ENCODE assay signal across 8 cellular contexts in genomic region chr3:149969110-149969944, GRCh38. TPM values are rescaled to one million over a fixed set of nuclear protein-coding genes. Genes with fewer than 3 reads are reported as not detected.
DNase-seq lines count a peak whose midpoint lies in the region; ATAC-seq, FAIRE-seq and TF ChIP-seq lines count a peak whose summit lies in the region.

No MANE protein-coding gene starts in this region.

- H2AK9ac ChIP-seq in IMR-90 (replicated peaks; ENCODE audit: low read depth, low read length, poor library complexity) = peak overlapping the region; percentile 94

- peak overlapping the region; percentile 88 for H3K14ac ChIP-seq in IMR-90 (replicated peaks; ENCODE audit: low read depth, low read length)
- H3K14ac ChIP-seq in H1 (ENCODE audit: insufficient read length) = no peak overlapping the region

- no TSS peak for BruUV-seq in IMR-90 (replicated peaks; lab: Mats Ljungman, UMichigan)

- H3K23me2 ChIP-seq in H1 (ENCODE audit: low read depth, low read length) = peaks cover 10% of the 10 kb centered on the region

- peak overlapping the region; percentile 92 for H4K91ac ChIP-seq in IMR-90 (ENCODE audit: insufficient read depth, low read depth, low read length)
- H4K91ac ChIP-seq in H1 (replicated peaks; ENCODE audit: insufficient read length, low read length) = peak overlapping the region; percentile 38

- peaks cover 10 to 73% of the 10 kb centered on the region in 2 experiments; a peak in 3 of 4 replicates for H3K79me2 ChIP-seq in H1 (ENCODE audit: control insufficient read depth in 1 of 2, insufficient read depth in 2 of 2, low read length in 2 of 2)

- H4K8ac ChIP-seq in IMR-90 (ENCODE audit: low read depth in 2 of 2, low read length in 2 of 2) (peak overlapping the region; percentile 33 to 80), H1 (ENCODE audit: extremely low read depth, insufficient read depth, low read length) (no peak overlapping the region)

- ATAC-seq in IMR-90 (ENCODE audit: low read depth) (peak; percentile 16), memory B cell (ENCODE audit: low read depth) (no peak), HG03354 (IDR thresholded peaks at IDR 0.05; ENCODE audit: poor library complexity, severe bottlenecking, unreplicated experiment) (no peak), HG03039 (IDR thresholded peaks at IDR 0.05; ENCODE audit: unreplicated experiment) (no peak)

- peak; percentile 24; the same call in 1 of the 2 replicates for TF ChIP-seq CTCF in IMR-90 (conservative IDR thresholded peaks at IDR 0.05; ENCODE audit: low read depth, low read length)
- peak in 1 of 3 experiments; percentile 26; a peak in 1 of 4 replicates for TF ChIP-seq CTCF in H1 (IDR thresholded peaks at IDR 0.05; ENCODE audit: control extremely low read depth in 1 of 3, insufficient read depth in 1 of 3, low read depth in 1 of 3, low read length in 3 of 3)
- peak in 3 of 6 experiments; percentile 11 to 27 (median 21) for TF ChIP-seq CTCF in thyroid gland (IDR thresholded peaks at IDR 0.05)

- no CpG with 5 or more reads among the region's 16 CpGs for WGBS in IMR-90 (ENCODE audit: extremely low coverage in 2 of 2, insufficient read length in 1 of 2), 2 experiments
- 1% methylated on average over 16 of the region's 16 CpGs; no CpG with 5 or more reads in 1 of the 2 experiments for WGBS in H1 (ENCODE audit: extremely low coverage in 1 of 2, insufficient coverage in 1 of 2, insufficient read length in 1 of 2, insufficient replicate concordance in 2 of 2, low coverage in 1 of 2, low lambda C conversion rate in 2 of 2, missing lambda C conversion rate in 1 of 2), 2 experiments
- 10 to 20% methylated on average over 16 of the region's 16 CpGs for WGBS in thyroid gland, 2 donors

- H3K4me1 Mint-ChIP-seq in memory B cell = peaks cover 17% of the 10 kb centered on the region

- H3K27me3 Mint-ChIP-seq in memory B cell = peaks cover 7% of the 10 kb centered on the region

- H3K9me3 ChIP-seq in IMR-90 (ENCODE audit: control insufficient read depth, insufficient read depth, low read length) (no peaks in the 10 kb centered on the region), H1 (ENCODE audit: insufficient read depth in 2 of 2, low read depth in 1 of 2, low read length in 1 of 2) (no peaks in the 10 kb centered on the region), thyroid gland (no peaks in the 10 kb centered on the region)

- peak overlapping the region; percentile 45 for H2AK5ac ChIP-seq in IMR-90 (ENCODE audit: low read depth, low read length)
- no peak overlapping the region for H2AK5ac ChIP-seq in H1 (ENCODE audit: low read depth, low read length)

- peak overlapping the region; percentile 42; the same call in 1 of the 2 replicates for H2BK20ac ChIP-seq in IMR-90 (ENCODE audit: low read depth, low read length)
- H2BK20ac ChIP-seq in H1 (ENCODE audit: low read length) = no peak overlapping the region

- peak overlapping the region; percentile 95 for H3K23ac ChIP-seq in IMR-90 (ENCODE audit: low read depth, low read length)
- H3K23ac ChIP-seq in H1 (ENCODE audit: insufficient read length) = no peak overlapping the region

- H3K27ac Mint-ChIP-seq in memory B cell = peak overlapping the region; percentile 24

- peak overlapping the region; percentile 63 for H3K18ac ChIP-seq in IMR-90 (ENCODE audit: low read depth, low read length)
- H3K18ac ChIP-seq in H1 (ENCODE audit: extremely low read depth, low read length) = 0 out of 2 replicates have a peak overlapping the region, but pooled peaks have one; percentile 20

- peak; percentile 87 for TF ChIP-seq POLR2A in IMR-90 (IDR thresholded peaks at IDR 0.05; ENCODE audit: low read depth, low read length)
- peak; percentile 81 to 94 for TF ChIP-seq POLR2A in H1 (IDR thresholded peaks at IDR 0.05; ENCODE audit: control extremely low read depth in 1 of 2, low read depth in 2 of 2, low read length in 2 of 2)
- TF ChIP-seq POLR2A in thyroid gland (IDR thresholded peaks at IDR 0.05) = peak in 1 of 2 donors; percentile 59

- H3K9me3 Mint-ChIP-seq in memory B cell = peaks cover under 1% of the 10 kb centered on the region

- peak overlapping the region; percentile 33; the same call in 1 of the 3 replicates for H2BK15ac ChIP-seq in IMR-90 (ENCODE audit: low read depth, low read length)
- no peak overlapping the region for H2BK15ac ChIP-seq in H1 (ENCODE audit: low read length)

- H3K27ac ChIP-seq in IMR-90 (ENCODE audit: insufficient read depth, low read length) (peak overlapping the region; percentile 93), H1 (ENCODE audit: low read depth, low read length) (peak overlapping the region; percentile 95), thyroid gland (peak overlapping the region; percentile 86 to 92 (median 88))

- peak overlapping the region; percentile 93 for H3K9ac ChIP-seq in IMR-90 (ENCODE audit: low read depth, low read length)
- peak overlapping the region; percentile 91 to 99 (median 96) for H3K9ac ChIP-seq in H1 (replicated peaks in 1 of 4; ENCODE audit: extremely low read depth in 1 of 4, low read depth in 3 of 4, low read length in 3 of 4)

- H3K4ac ChIP-seq in IMR-90 (ENCODE audit: low read depth, low read length) (peak overlapping the region; percentile 84), H1 (replicated peaks; ENCODE audit: insufficient read length, low read depth, low read length) (peak overlapping the region; percentile 50)

- H3K4me2 ChIP-seq in IMR-90 (ENCODE audit: low read depth, low read length) (peak overlapping the region; percentile 82), H1 (ENCODE audit: insufficient read depth in 1 of 2, low read depth in 2 of 2, low read length in 2 of 2) (peak overlapping the region; percentile 60 to 81)

- in situ Hi-C loops in IMR-90 (cut with MboI; ENCODE audit: low sequenced_read_pairs) = loop anchor here (5.0 kb wide), 1 partner anchor 213 kb away; no protein-coding TSS in a partner anchor

- no peak overlapping the region; the same call in 1 of the 2 replicates for H2BK12ac ChIP-seq in H1 (ENCODE audit: low read depth, low read length)

- H2BK5ac ChIP-seq in IMR-90 (ENCODE audit: low read depth, low read length, poor library complexity, severe bottlenecking) (peak overlapping the region; percentile 95), H1 (ENCODE audit: low read depth, low read length) (peak overlapping the region; percentile 67)

- TF ChIP-seq RAD21 in IMR-90 (IDR thresholded peaks at IDR 0.05; ENCODE audit: low read length) (peak; percentile 42), H1 (IDR thresholded peaks at IDR 0.05 in 1 of 2, conservative IDR thresholded peaks at IDR 0.05 in 1 of 2; ENCODE audit: low read depth in 2 of 2, low read length in 2 of 2) (peak in 1 of 2 experiments; percentile 13; a peak in 2 of 4 replicates)

- H4K20me1 ChIP-seq in IMR-90 (ENCODE audit: insufficient read depth, low read length) (peaks cover 31% of the 10 kb centered on the region; the same call in 1 of the 2 replicates), H1 (replicated peaks in 1 of 2; ENCODE audit: control insufficient read depth in 1 of 2, insufficient read depth in 2 of 2, low read length in 2 of 2) (peaks cover 4 to 15% of the 10 kb centered on the region in 2 experiments)

- H3K56ac ChIP-seq in IMR-90 (ENCODE audit: extremely low read depth, insufficient read depth, low read length) = peak overlapping the region; percentile 89
- H3K56ac ChIP-seq in H1 (replicated peaks; ENCODE audit: insufficient read length, low read depth, low read length) = peak overlapping the region; percentile 66

- peak overlapping the region; percentile 84 for H3K4me3 Mint-ChIP-seq in memory B cell

- CTCF ChIA-PET in IMR-90 (lab: Yijun Ruan, JAX) = interaction anchor here (0.9 kb wide), 1 partner anchor 215 kb away, joined by 3 read pairs; no protein-coding TSS in a partner anchor
- CTCF ChIA-PET in H1 (lab: Charles Lee; ENCODE audit: partially characterized antibody) = interaction anchor here (0.5 to 9.2 kb wide), 14 partner anchors 8 to 253 kb away, joined by 3 to 75 read pairs (median 4); no protein-coding TSS in a partner anchor

- peak overlapping the region; percentile 69 for H2BK120ac ChIP-seq in IMR-90 (ENCODE audit: low read depth, low read length)
- peak overlapping the region; percentile 19 for H2BK120ac ChIP-seq in H1 (replicated peaks; ENCODE audit: low read depth, low read length)

- H4K5ac ChIP-seq in IMR-90 (ENCODE audit: low read depth, low read length) (peak overlapping the region; percentile 34), H1 (ENCODE audit: insufficient read length, low read depth, low read length) (peak overlapping the region; percentile 63)

- peaks cover 5% of the 10 kb centered on the region for H3K4me1 ChIP-seq in IMR-90 (ENCODE audit: control insufficient read depth, insufficient read depth, low read length)
- H3K4me1 ChIP-seq in H1 (replicated peaks in 1 of 4; ENCODE audit: control insufficient read depth in 3 of 4, insufficient read depth in 4 of 4, low read length in 3 of 4) = peaks cover 0 to 12% (median 3%) of the 10 kb centered on the region in 4 experiments; a peak in 4 of 7 replicates
- H3K4me1 ChIP-seq in thyroid gland = peaks cover 6 to 12% of the 10 kb centered on the region in 2 donors

- intact Hi-C loops in IMR-90 (cut with micrococcal nuclease) (loop anchor here (1.0 to 10.0 kb wide), 3 partner anchors 33 to 555 kb away; partner anchors contain the start of gene TSC22D2), thyroid gland (cut with DNase I) (loop anchor here (5.0 kb wide), 1 partner anchor 213 kb away; no protein-coding TSS in a partner anchor)

- H2AFZ ChIP-seq in IMR-90 (replicated peaks; ENCODE audit: low read length, poor library complexity) (peak overlapping the region; percentile 19), H1 (ENCODE audit: low read length) (no peak overlapping the region)

- peaks cover 13% of the 10 kb centered on the region for H3K36me3 ChIP-seq in IMR-90 (ENCODE audit: control insufficient read depth, insufficient read depth, low read length)
- peaks cover 6 to 40% (median 23%) of the 10 kb centered on the region in 4 experiments for H3K36me3 ChIP-seq in H1 (ENCODE audit: control insufficient read depth in 2 of 4, insufficient read depth in 4 of 4, low read length in 3 of 4)
- no peaks in the 10 kb centered on the region for H3K36me3 ChIP-seq in thyroid gland

- TF ChIP-seq EP300 in H1 (IDR thresholded peaks at IDR 0.05; ENCODE audit: borderline replicate concordance in 1 of 2, low read depth in 2 of 2, low read length in 2 of 2) = 0 out of 3 replicates have a peak, but pooled peaks of 1 of the 2 experiments have one; percentile 38

- dilution Hi-C loops in IMR-90 (cut with HindIII; ENCODE audit: low sequenced_read_pairs, unreplicated experiment) = no loop called here

- peak; percentile 82 for DNase-seq in DMS 273 treated with DMSO at 0.1 percent for 48 hours (lab: John Stamatoyannopoulos, UW)
- peak; percentile 87 for DNase-seq in IMR-90
- DNase-seq in SHP77 treated with DMSO at 0.1 percent for 48 hours (lab: John Stamatoyannopoulos, UW) = peak; percentile 85
- peak in 1 of 2 experiments; percentile 49 for DNase-seq in H1 (ENCODE audit: low read depth in 1 of 2, low spot score in 2 of 2)
- DNase-seq in memory B cell (ENCODE audit: low spot score in 2 of 2) = no peak
- DNase-seq in thyroid gland = peak; percentile 60 to 68

- H3K79me1 ChIP-seq in IMR-90 (ENCODE audit: low read depth in 1 of 2, low read length in 2 of 2) (peaks cover 4 to 33% of the 10 kb centered on the region in 2 experiments; a peak in 2 of 4 replicates), H1 (ENCODE audit: low read depth, low read length) (no peaks in the 10 kb centered on the region; the same call in 1 of the 2 replicates)

- H3K4me3 ChIP-seq in IMR-90 (ENCODE audit: insufficient read depth, low read depth, low read length) (peak overlapping the region; percentile 95), H1 (ENCODE audit: extremely low read depth in 1 of 4, insufficient read depth in 2 of 4, low read depth in 3 of 4, low read length in 4 of 4) (peak overlapping the region; percentile 79 to 92 (median 88)), thyroid gland (replicated peaks in 1 of 3) (peak overlapping the region; percentile 78 to 88 (median 83))

- no peaks in the 10 kb centered on the region for H3K9me1 ChIP-seq in IMR-90 (ENCODE audit: insufficient read depth, low read length)

- H3K36me3 Mint-ChIP-seq in memory B cell = peaks cover 2% of the 10 kb centered on the region

- POLR2A ChIA-PET in IMR-90 (lab: Charles Lee; ENCODE audit: unreplicated experiment) = interaction anchor here (1.0 to 2.5 kb wide), 3 partner anchors 178 to 251 kb away, joined by 3 to 17 read pairs (median 3); no protein-coding TSS in a partner anchor
- POLR2A ChIA-PET in H1 (lab: Charles Lee; ENCODE audit: partially characterized antibody) = interaction anchor here (0.6 to 6.1 kb wide), 20 partner anchors 8 to 253 kb away, joined by 3 to 30 read pairs (median 4); no protein-coding TSS in a partner anchor

- peak; percentile 75 for FAIRE-seq in H1 (lab: Jason Lieb, UNC)

- H3K27me3 ChIP-seq in IMR-90 (ENCODE audit: control insufficient read depth, insufficient read depth, low read length) (no peaks in the 10 kb centered on the region), H1 (replicated peaks in 1 of 4; ENCODE audit: control insufficient read depth in 3 of 4, extremely low read depth in 1 of 4, insufficient read depth in 3 of 4, low read length in 3 of 4) (no peaks in the 10 kb centered on the region), thyroid gland (no peaks in the 10 kb centered on the region)

RNA-seq across cellular contexts. Expression of gene PFN2, which starts 1.4 kb away (rescaled TPM):
- total RNA-seq in IMR-90 (2012; rRNA removed) = 256 and 342 TPM in 2 replicates
- polyA plus RNA-seq in IMR-90 (2012; rRNA removed) = 351 and 444 TPM in 2 replicates
- 146 and 203 TPM in 2 replicates for polyA plus RNA-seq in IMR-90 (2012; cell fraction: cytosol; rRNA removed)
- polyA plus RNA-seq in IMR-90 (2012; cell fraction: nucleus; rRNA removed; ENCODE audit: low replicate concordance) = 78.8 and 268 TPM in 2 replicates
- 175 and 178 TPM in 2 replicates for total RNA-seq in H1 (2021; fragmentation: NEBNext Ultra II Directional; extraction: Animal tissue kit (Norgen Biotek cat#: 25700))
- polyA plus RNA-seq in H1 (2011; rRNA removed) = 165 and 311 TPM in 2 replicates
- polyA plus RNA-seq in H1 (2011; cell fraction: cytosol; rRNA removed) = 241 TPM
- 72.0 TPM for polyA plus RNA-seq in H1 (2011; cell fraction: nucleus; rRNA removed)
- 121 to 190 TPM (median 156 TPM) in 4 replicates for polyA plus RNA-seq in H1 (2012, experiment 1 of 2)
- 77.8 TPM for polyA plus RNA-seq in H1 (2012, experiment 2 of 2)
- 93.5 TPM for polyA plus RNA-seq in H1 (2013, experiment 1 of 2)
- 87.9 TPM for polyA plus RNA-seq in H1 (2013, experiment 2 of 2)
- 152 and 194 TPM in 2 replicates for polyA minus RNA-seq in H1 (2011; rRNA and poly(A)+ RNA removed)
- polyA minus RNA-seq in H1 (2011; cell fraction: cytosol; rRNA and poly(A)+ RNA removed) = 100 TPM
- 223 TPM for polyA minus RNA-seq in H1 (2011; cell fraction: nucleus; rRNA and poly(A)+ RNA removed)
- 100 to 1,000 TPM in 3 of 4 donors, 10 to 100 TPM in 1; 96.1 to 114 (median 111) TPM for total RNA-seq in thyroid gland

Comparison
In these comparisons a context has a peak if more than half of its experiments do, and no peak if none do; other contexts are left out.
1. DNase-seq: peak in DMS 273 treated with DMSO at 0.1 percent for 48 hours (single experiment), IMR-90 (single experiment), SHP77 treated with DMSO at 0.1 percent for 48 hours (single experiment) and thyroid gland (2 of 2); none in memory B cell (0 of 2).
2. Peak in every context shown above with its lines, with median percentiles within 50 percentile points of each other: H3K27ac ChIP-seq and H3K4me3 ChIP-seq.